In the genomic region with DNA sequence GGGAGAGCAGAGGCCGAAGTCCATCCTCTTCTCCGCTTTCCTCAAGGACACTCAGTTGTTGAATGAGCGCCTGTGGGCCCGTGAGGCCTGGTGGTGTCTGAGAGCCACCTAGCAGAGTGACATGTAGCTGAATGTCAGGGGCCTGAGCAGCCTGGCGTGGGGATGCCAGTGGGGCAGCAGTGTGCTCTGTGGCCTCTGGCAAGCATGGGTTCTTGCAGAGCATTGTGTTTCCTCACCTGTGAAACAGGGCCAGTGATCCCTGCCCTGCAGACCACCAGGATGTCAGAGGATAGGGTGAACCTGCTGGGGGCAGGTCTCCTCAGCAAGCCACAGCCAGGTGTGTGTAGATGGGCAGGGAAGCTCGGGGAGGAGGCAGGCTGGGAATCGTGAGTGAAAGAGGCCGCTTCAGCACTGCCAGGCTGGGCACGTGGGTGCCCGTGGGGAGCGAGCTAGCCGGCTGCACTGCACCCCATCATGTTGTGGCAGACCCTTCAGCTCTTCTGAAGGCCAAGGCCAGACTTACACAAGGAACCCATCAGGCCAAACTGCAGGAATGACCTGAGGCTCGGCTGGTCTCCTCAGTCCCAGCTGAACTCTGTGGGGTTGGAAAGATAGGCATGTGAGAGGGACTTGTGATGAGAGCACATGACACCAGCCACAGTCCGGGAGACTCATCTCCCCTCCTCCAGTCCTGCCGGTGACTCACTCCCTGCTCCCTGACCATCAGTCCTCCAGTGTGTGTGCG, we compare ENCODE assay signal across 1 cellular context.
TF ChIP-seq lines count a peak whose summit lies in the region.

No MANE protein-coding gene starts in this region.

TF ChIP-seq in HepG2, 621 proteins besides CTCF, POLR2A, EP300 and RAD21 (continued from another document and continues in another):
- no peak for TF ChIP-seq ZNF569 (CRISPR knock-in tag; IDR thresholded peaks at IDR 0.05; ENCODE audit: borderline replicate concordance)
- no peak for TF ChIP-seq ZNF605 (CRISPR knock-in tag; IDR thresholded peaks at IDR 0.05)
- TF ChIP-seq DBP (CRISPR knock-in tag; IDR thresholded peaks at IDR 0.05; ENCODE audit: not compliant biosample characterization): no peak
- TF ChIP-seq ZFP90 (CRISPR knock-in tag; IDR thresholded peaks at IDR 0.05; ENCODE audit: borderline replicate concordance): peak; percentile 80; the same call in 1 of the 2 replicates
- no peak for TF ChIP-seq FOXK2 (IDR thresholded peaks at IDR 0.05)
- TF ChIP-seq ZNF263 (CRISPR knock-in tag; IDR thresholded peaks at IDR 0.05): peak; percentile 96
- 0 out of 2 replicates have a peak, but pooled peaks have one; percentile 42 for TF ChIP-seq ZNF543 (CRISPR knock-in tag; IDR thresholded peaks at IDR 0.05)
- peak; percentile 33; the same call in 1 of the 2 replicates for TF ChIP-seq RXRB (CRISPR knock-in tag; IDR thresholded peaks at IDR 0.05; ENCODE audit: borderline replicate concordance)
- TF ChIP-seq, protein P1, sequence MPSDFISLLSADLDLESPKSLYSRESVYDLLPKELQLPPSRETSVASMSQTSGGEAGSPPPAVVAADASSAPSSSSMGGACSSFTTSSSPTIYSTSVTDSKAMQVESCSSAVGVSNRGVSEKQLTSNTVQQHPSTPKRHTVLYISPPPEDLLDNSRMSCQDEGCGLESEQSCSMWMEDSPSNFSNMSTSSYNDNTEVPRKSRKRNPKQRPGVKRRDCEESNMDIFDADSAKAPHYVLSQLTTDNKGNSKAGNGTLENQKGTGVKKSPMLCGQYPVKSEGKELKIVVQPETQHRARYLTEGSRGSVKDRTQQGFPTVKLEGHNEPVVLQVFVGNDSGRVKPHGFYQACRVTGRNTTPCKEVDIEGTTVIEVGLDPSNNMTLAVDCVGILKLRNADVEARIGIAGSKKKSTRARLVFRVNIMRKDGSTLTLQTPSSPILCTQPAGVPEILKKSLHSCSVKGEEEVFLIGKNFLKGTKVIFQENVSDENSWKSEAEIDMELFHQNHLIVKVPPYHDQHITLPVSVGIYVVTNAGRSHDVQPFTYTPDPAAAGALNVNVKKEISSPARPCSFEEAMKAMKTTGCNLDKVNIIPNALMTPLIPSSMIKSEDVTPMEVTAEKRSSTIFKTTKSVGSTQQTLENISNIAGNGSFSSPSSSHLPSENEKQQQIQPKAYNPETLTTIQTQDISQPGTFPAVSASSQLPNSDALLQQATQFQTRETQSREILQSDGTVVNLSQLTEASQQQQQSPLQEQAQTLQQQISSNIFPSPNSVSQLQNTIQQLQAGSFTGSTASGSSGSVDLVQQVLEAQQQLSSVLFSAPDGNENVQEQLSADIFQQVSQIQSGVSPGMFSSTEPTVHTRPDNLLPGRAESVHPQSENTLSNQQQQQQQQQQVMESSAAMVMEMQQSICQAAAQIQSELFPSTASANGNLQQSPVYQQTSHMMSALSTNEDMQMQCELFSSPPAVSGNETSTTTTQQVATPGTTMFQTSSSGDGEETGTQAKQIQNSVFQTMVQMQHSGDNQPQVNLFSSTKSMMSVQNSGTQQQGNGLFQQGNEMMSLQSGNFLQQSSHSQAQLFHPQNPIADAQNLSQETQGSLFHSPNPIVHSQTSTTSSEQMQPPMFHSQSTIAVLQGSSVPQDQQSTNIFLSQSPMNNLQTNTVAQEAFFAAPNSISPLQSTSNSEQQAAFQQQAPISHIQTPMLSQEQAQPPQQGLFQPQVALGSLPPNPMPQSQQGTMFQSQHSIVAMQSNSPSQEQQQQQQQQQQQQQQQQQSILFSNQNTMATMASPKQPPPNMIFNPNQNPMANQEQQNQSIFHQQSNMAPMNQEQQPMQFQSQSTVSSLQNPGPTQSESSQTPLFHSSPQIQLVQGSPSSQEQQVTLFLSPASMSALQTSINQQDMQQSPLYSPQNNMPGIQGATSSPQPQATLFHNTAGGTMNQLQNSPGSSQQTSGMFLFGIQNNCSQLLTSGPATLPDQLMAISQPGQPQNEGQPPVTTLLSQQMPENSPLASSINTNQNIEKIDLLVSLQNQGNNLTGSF (CRISPR knock-in tag; IDR thresholded peaks at IDR 0.05): 0 out of 2 replicates have a peak, but pooled peaks have one; percentile 69
- TF ChIP-seq HMG20B (CRISPR knock-in tag; conservative IDR thresholded peaks at IDR 0.05): no peak
- TF ChIP-seq RFXAP (CRISPR knock-in tag; IDR thresholded peaks at IDR 0.05; ENCODE audit: borderline replicate concordance): peak; percentile 59; the same call in 1 of the 2 replicates
- no peak for TF ChIP-seq KLF16 (CRISPR knock-in tag; IDR thresholded peaks at IDR 0.05)
- TF ChIP-seq, protein P2, sequence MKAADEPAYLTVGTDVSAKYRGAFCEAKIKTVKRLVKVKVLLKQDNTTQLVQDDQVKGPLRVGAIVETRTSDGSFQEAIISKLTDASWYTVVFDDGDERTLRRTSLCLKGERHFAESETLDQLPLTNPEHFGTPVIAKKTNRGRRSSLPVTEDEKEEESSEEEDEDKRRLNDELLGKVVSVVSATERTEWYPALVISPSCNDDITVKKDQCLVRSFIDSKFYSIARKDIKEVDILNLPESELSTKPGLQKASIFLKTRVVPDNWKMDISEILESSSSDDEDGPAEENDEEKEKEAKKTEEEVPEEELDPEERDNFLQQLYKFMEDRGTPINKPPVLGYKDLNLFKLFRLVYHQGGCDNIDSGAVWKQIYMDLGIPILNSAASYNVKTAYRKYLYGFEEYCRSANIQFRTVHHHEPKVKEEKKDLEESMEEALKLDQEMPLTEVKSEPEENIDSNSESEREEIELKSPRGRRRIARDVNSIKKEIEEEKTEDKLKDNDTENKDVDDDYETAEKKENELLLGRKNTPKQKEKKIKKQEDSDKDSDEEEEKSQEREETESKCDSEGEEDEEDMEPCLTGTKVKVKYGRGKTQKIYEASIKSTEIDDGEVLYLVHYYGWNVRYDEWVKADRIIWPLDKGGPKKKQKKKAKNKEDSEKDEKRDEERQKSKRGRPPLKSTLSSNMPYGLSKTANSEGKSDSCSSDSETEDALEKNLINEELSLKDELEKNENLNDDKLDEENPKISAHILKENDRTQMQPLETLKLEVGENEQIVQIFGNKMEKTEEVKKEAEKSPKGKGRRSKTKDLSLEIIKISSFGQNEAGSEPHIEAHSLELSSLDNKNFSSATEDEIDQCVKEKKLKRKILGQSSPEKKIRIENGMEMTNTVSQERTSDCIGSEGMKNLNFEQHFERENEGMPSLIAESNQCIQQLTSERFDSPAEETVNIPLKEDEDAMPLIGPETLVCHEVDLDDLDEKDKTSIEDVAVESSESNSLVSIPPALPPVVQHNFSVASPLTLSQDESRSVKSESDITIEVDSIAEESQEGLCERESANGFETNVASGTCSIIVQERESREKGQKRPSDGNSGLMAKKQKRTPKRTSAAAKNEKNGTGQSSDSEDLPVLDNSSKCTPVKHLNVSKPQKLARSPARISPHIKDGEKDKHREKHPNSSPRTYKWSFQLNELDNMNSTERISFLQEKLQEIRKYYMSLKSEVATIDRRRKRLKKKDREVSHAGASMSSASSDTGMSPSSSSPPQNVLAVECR (CRISPR knock-in tag; IDR thresholded peaks at IDR 0.05; ENCODE audit: borderline replicate concordance): peak; percentile 15; the same call in 1 of the 2 replicates
- TF ChIP-seq EEA1 (CRISPR knock-in tag; IDR thresholded peaks at IDR 0.05; ENCODE audit: borderline replicate concordance): peak; percentile 42; the same call in 1 of the 2 replicates
- TF ChIP-seq ZNF326 (CRISPR knock-in tag; IDR thresholded peaks at IDR 0.05; ENCODE audit: borderline replicate concordance): no peak
- TF ChIP-seq ZNF550 (CRISPR knock-in tag; IDR thresholded peaks at IDR 0.05; ENCODE audit: borderline replicate concordance): no peak
- TF ChIP-seq ZBTB7B (CRISPR knock-in tag; IDR thresholded peaks at IDR 0.05): 0 out of 2 replicates have a peak, but pooled peaks have one; percentile 74
- no peak for TF ChIP-seq GATAD1 (CRISPR knock-in tag; IDR thresholded peaks at IDR 0.05)
- peak; percentile 80 for TF ChIP-seq MYC (CRISPR knock-in tag; IDR thresholded peaks at IDR 0.05; ENCODE audit: borderline replicate concordance)
- TF ChIP-seq SMC3 (IDR thresholded peaks at IDR 0.05; ENCODE audit: low read length): no peak
- 0 out of 2 replicates have a peak, but pooled peaks have one; percentile 15 for TF ChIP-seq E2F1 (CRISPR knock-in tag; IDR thresholded peaks at IDR 0.05)
- TF ChIP-seq ZNF180 (CRISPR knock-in tag; IDR thresholded peaks at IDR 0.05; ENCODE audit: borderline replicate concordance, low read depth): no peak
- TF ChIP-seq, protein P3, sequence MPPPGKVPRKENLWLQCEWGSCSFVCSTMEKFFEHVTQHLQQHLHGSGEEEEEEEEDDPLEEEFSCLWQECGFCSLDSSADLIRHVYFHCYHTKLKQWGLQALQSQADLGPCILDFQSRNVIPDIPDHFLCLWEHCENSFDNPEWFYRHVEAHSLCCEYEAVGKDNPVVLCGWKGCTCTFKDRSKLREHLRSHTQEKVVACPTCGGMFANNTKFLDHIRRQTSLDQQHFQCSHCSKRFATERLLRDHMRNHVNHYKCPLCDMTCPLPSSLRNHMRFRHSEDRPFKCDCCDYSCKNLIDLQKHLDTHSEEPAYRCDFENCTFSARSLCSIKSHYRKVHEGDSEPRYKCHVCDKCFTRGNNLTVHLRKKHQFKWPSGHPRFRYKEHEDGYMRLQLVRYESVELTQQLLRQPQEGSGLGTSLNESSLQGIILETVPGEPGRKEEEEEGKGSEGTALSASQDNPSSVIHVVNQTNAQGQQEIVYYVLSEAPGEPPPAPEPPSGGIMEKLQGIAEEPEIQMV (CRISPR knock-in tag; IDR thresholded peaks at IDR 0.05; ENCODE audit: low read depth): no peak
- no peak for TF ChIP-seq HMGA1 (CRISPR knock-in tag; conservative IDR thresholded peaks at IDR 0.05)
- TF ChIP-seq ZFP36 (IDR thresholded peaks at IDR 0.05; ENCODE audit: borderline replicate concordance, low read depth, low read length, partially characterized antibody): no peak
- peak; percentile 56; the same call in 1 of the 2 replicates for TF ChIP-seq ZNF557 (CRISPR knock-in tag; IDR thresholded peaks at IDR 0.05)
- TF ChIP-seq ARHGAP35 (CRISPR knock-in tag; IDR thresholded peaks at IDR 0.05; ENCODE audit: borderline replicate concordance): no peak
- TF ChIP-seq MIER2 (CRISPR knock-in tag; IDR thresholded peaks at IDR 0.05): no peak
- TF ChIP-seq, protein P4, sequence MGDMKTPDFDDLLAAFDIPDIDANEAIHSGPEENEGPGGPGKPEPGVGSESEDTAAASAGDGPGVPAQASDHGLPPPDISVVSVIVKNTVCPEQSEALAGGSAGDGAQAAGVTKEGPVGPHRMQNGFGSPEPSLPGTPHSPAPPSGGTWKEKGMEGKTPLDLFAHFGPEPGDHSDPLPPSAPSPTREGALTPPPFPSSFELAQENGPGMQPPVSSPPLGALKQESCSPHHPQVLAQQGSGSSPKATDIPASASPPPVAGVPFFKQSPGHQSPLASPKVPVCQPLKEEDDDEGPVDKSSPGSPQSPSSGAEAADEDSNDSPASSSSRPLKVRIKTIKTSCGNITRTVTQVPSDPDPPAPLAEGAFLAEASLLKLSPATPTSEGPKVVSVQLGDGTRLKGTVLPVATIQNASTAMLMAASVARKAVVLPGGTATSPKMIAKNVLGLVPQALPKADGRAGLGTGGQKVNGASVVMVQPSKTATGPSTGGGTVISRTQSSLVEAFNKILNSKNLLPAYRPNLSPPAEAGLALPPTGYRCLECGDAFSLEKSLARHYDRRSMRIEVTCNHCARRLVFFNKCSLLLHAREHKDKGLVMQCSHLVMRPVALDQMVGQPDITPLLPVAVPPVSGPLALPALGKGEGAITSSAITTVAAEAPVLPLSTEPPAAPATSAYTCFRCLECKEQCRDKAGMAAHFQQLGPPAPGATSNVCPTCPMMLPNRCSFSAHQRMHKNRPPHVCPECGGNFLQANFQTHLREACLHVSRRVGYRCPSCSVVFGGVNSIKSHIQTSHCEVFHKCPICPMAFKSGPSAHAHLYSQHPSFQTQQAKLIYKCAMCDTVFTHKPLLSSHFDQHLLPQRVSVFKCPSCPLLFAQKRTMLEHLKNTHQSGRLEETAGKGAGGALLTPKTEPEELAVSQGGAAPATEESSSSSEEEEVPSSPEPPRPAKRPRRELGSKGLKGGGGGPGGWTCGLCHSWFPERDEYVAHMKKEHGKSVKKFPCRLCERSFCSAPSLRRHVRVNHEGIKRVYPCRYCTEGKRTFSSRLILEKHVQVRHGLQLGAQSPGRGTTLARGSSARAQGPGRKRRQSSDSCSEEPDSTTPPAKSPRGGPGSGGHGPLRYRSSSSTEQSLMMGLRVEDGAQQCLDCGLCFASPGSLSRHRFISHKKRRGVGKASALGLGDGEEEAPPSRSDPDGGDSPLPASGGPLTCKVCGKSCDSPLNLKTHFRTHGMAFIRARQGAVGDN (CRISPR knock-in tag; IDR thresholded peaks at IDR 0.05): peak; percentile 85
- TF ChIP-seq SAP130 (CRISPR knock-in tag; IDR thresholded peaks at IDR 0.05; ENCODE audit: low read depth): peak; percentile 86
- peak; percentile 70; the same call in 1 of the 2 replicates for TF ChIP-seq TARDBP (CRISPR knock-in tag; IDR thresholded peaks at IDR 0.05)
- peak; percentile 91 for TF ChIP-seq JUND (CRISPR knock-in tag; IDR thresholded peaks at IDR 0.05)
- TF ChIP-seq ZNF432 (CRISPR knock-in tag; IDR thresholded peaks at IDR 0.05; ENCODE audit: borderline replicate concordance): no peak
- TF ChIP-seq SKI (IDR thresholded peaks at IDR 0.05; ENCODE audit: partially characterized antibody): no peak
- TF ChIP-seq, protein P5, sequence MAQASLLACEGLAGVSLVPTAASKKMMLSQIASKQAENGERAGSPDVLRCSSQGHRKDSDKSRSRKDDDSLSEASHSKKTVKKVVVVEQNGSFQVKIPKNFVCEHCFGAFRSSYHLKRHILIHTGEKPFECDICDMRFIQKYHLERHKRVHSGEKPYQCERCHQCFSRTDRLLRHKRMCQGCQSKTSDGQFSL (CRISPR knock-in tag; IDR thresholded peaks at IDR 0.05): 0 out of 2 replicates have a peak, but pooled peaks have one; percentile 53
- 0 out of 2 replicates have a peak, but pooled peaks have one; percentile 19 for TF ChIP-seq MEIS2 (CRISPR knock-in tag; IDR thresholded peaks at IDR 0.05)
- TF ChIP-seq, protein P6, sequence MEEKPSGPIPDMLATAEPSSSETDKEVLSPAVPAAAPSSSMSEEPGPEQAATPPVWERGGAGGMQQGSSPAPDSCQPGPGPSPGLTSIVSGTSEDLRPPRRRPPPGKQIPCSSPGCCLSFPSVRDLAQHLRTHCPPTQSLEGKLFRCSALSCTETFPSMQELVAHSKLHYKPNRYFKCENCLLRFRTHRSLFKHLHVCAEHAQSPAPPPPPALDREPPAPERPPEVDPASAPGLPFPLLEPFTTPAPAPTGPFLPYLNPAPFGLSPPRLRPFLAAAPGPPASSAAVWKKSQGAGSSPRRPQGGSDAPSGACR (CRISPR knock-in tag; IDR thresholded peaks at IDR 0.05): peak; percentile 53
- TF ChIP-seq SALL2 (CRISPR knock-in tag; IDR thresholded peaks at IDR 0.05): peak; percentile 77; the same call in 1 of the 2 replicates
- no peak for TF ChIP-seq ZBTB38 (CRISPR knock-in tag; IDR thresholded peaks at IDR 0.05)
- TF ChIP-seq SUZ12 (IDR thresholded peaks at IDR 0.05; ENCODE audit: low read depth, low read length): no peak
- 0 out of 2 replicates have a peak, but pooled peaks have one; percentile 72 for TF ChIP-seq ZNF232 (CRISPR knock-in tag; IDR thresholded peaks at IDR 0.05; ENCODE audit: borderline replicate concordance)
